Comparison of ENCODE assay signal across 18 cellular contexts in genomic region chr12:63995512-63995911, GRCh38.
DNase-seq lines count a peak whose midpoint lies in the region; TF ChIP-seq lines count a peak whose summit lies in the region.
"Had no signal": no experiment of that assay in that cellular context is flagged by ENCODE, and none has a peak within 500 bp of the region (broad histone marks: within the 10 kb centered on the region; RNA-seq: fewer than 3 reads in every experiment).

No MANE protein-coding gene starts in this region.

- H3K27me3 Mint-ChIP-seq in HFFc6 (ENCODE audit: insufficient read depth), result peaks cover 9% of the 10 kb centered on the region; the same call in 1 of the 2 replicates
- H3K27me3 Mint-ChIP-seq: progenitor cell of endocrine pancreas had no signal

- H3K4me1 Mint-ChIP-seq in HFFc6 (ENCODE audit: low read depth), result peaks cover 71% of the 10 kb centered on the region
- H3K4me1 Mint-ChIP-seq: activated naive CD4-positive, alpha-beta T cell treated with anti-CD3 and anti-CD28 coated beads, Interleukin-2, amount 50 U/mL, for 24 hours; stimulated activated naive B cell treated with anti-CD40 and anti-IgM and Interleukin-4, amounts not matched to agents 10 μg/mL and 1 μg/mL and 100 μg/mL, for 72 hours had no signal

- TF ChIP-seq CTCF in HFFc6 (IDR thresholded peaks at IDR 0.05), result no peak

- DNase-seq in HFFc6, result no peak
- peak; percentile 32 for DNase-seq in NCI-H1694 treated with DMSO at 0.1 percent for 48 hours (lab: John Stamatoyannopoulos, UW)
- DNase-seq in amniotic epithelial cell (ENCODE audit: low read depth), result peak; percentile 37
- DNase-seq in kidney glomerular epithelial cell (lab: John Stamatoyannopoulos, UW), result peak; percentile 25
- DNase-seq in OCI-M1 (lab: John Stamatoyannopoulos, UW), result no peak
- no peak for DNase-seq in retina
- DNase-seq in RPMI8226, result no peak
- DNase-seq: endodermal cell; glutamatergic neuron; H7; KBM-7; left ventricle myocardium superior; NCI-H1048; SHP77; stimulated activated CD4-positive, alpha-beta T cell treated with anti-CD3 and anti-CD28 coated beads, Interleukin-2, amount 100 ng/mL, for 24 hours; stimulated activated naive B cell treated with anti-CD40 and anti-IgM and Interleukin-4, amounts not matched to agents 10 μg/mL and 1 μg/mL and 100 μg/mL, for 72 hours had no signal

- no peaks in the 10 kb centered on the region for H3K9me3 Mint-ChIP-seq in HFFc6
- H3K9me3 Mint-ChIP-seq: activated naive CD4-positive, alpha-beta T cell treated with anti-CD3 and anti-CD28 coated beads, Interleukin-2, amount 50 U/mL, for 24 hours; endodermal cell had no signal

- H3K27ac Mint-ChIP-seq in HFFc6, result peak overlapping the region; percentile 32
- H3K27ac Mint-ChIP-seq: activated naive CD4-positive, alpha-beta T cell treated with anti-CD3 and anti-CD28 coated beads, Interleukin-2, amount 50 U/mL, for 24 hours; endodermal cell; progenitor cell of endocrine pancreas; stimulated activated naive B cell treated with anti-CD40 and anti-IgM and Interleukin-4, amounts not matched to agents 10 μg/mL and 1 μg/mL and 100 μg/mL, for 72 hours had no signal

- H3K36me3 Mint-ChIP-seq in HFFc6 (ENCODE audit: low read depth), result peaks cover 68% of the 10 kb centered on the region
- H3K36me3 Mint-ChIP-seq: activated naive CD4-positive, alpha-beta T cell treated with anti-CD3 and anti-CD28 coated beads, Interleukin-2, amount 50 U/mL, for 24 hours; stimulated activated naive B cell treated with anti-CD40 and anti-IgM and Interleukin-4, amounts not matched to agents 10 μg/mL and 1 μg/mL and 100 μg/mL, for 72 hours had no signal

- no peak overlapping the region for H3K4me3 Mint-ChIP-seq in HFFc6
- H3K4me3 Mint-ChIP-seq: activated naive CD4-positive, alpha-beta T cell treated with anti-CD3 and anti-CD28 coated beads, Interleukin-2, amount 50 U/mL, for 24 hours; endodermal cell; stimulated activated naive B cell treated with anti-CD40 and anti-IgM and Interleukin-4, amounts not matched to agents 10 μg/mL and 1 μg/mL and 100 μg/mL, for 72 hours had no signal

Comparison
In these comparisons a context has a peak if more than half of its experiments do, and no peak if none do; other contexts are left out.
1. DNase-seq: peak in NCI-H1694 treated with DMSO at 0.1 percent for 48 hours (single experiment), amniotic epithelial cell (single experiment) and kidney glomerular epithelial cell (single experiment); none in HFFc6 (single experiment), OCI-M1 (single experiment), retina (single experiment) and RPMI8226 (single experiment).